Comparison of ENCODE assay signal across 26 cellular contexts in the genomic region with DNA sequence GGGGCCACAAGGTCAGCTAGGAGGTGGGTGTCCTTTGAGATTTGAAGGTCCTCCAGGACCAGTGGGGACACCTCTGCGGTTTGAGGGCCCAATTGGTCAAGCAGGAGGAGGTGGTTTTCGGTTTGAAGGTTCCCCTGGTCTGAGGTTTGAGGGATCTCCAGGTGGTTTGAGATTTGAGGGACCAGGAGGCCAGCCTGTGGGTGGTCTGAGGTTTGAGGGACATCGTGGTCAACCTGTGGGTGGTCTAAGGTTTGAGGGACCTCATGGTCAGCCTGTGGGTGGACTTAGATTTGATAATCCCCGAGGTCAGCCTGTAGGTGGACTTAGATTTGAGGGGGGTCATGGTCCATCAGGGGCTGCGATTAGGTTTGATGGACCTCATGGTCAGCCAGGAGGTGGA. TPM values are rescaled to one million over a fixed set of nuclear protein-coding genes. Genes with fewer than 3 reads are reported as not detected.
A peak's percentile ranks its signal among the peaks of the same experiment; 100 is the strongest.
DNase-seq lines count a peak whose midpoint lies in the region; ATAC-seq, FAIRE-seq and TF ChIP-seq lines count a peak whose summit lies in the region.
"Had no signal": no experiment of that assay in that cellular context is flagged by ENCODE, and none has a peak within 500 bp of the region (broad histone marks: within the 10 kb centered on the region; RNA-seq: fewer than 3 reads in every experiment).

No MANE protein-coding gene starts in this region.

- in situ Hi-C loops in GM12878 (cut with MboI): no loop called here

- SMC1A ChIA-PET in GM12878 (lab: Charles Lee; ENCODE audit: uncharacterized antibody, unreplicated experiment): interaction anchor here (1.4 kb wide), 1 partner anchor 9 kb away, joined by 6 read pairs; no protein-coding TSS in a partner anchor

- no peaks in the 10 kb centered on the region for H3K9me3 Mint-ChIP-seq in activated naive CD8-positive, alpha-beta T cell (ENCODE audit: low read depth)
- H3K9me3 Mint-ChIP-seq in activated naive CD8-positive, alpha-beta T cell treated with anti-CD3 and anti-CD28 coated beads, Interleukin-2, amount 50 U/mL, for 24 hours: no peaks in the 10 kb centered on the region
- H3K9me3 Mint-ChIP-seq in IgD-negative memory B cell: no peaks in the 10 kb centered on the region
- no peaks in the 10 kb centered on the region for H3K9me3 Mint-ChIP-seq in stimulated activated effector memory CD8-positive, alpha-beta T cell treated with anti-CD3 and anti-CD28 coated beads, Interleukin-12 subunit alpha, Interleukin-12 subunit beta, amount 100 ng/mL, for 72 hours
- H3K9me3 Mint-ChIP-seq: activated CD8-positive, alpha-beta T cell treated with anti-CD3 and anti-CD28 coated beads for 36 hours; activated T-cell treated with anti-CD3 and anti-CD28 coated beads, Interleukin-2, amount 50 U/mL, for 4 hours; memory B cell had no signal

- FAIRE-seq in GM12878 (lab: Jason Lieb, UNC): no peak

- no peak for TF ChIP-seq RAD21 in GM12878 (IDR thresholded peaks at IDR 0.05; ENCODE audit: insufficient read depth, low read depth, low read length)

- RAD21 ChIA-PET in GM12878 (lab: Charles Lee; ENCODE audit: unreplicated experiment): no interaction called here

- 99% methylated on average over 5 of the region's 5 CpGs for WGBS in GM12878 (ENCODE audit: insufficient coverage, insufficient replicate concordance, low lambda C conversion rate, missing lambda C conversion rate)

- H2AFZ ChIP-seq in GM12878 (ENCODE audit: control insufficient read depth, low read depth, low read length): no peak overlapping the region

- intact Hi-C loops in GM12878 (cut with micrococcal nuclease; ENCODE audit: unreplicated experiment): no loop called here
- intact Hi-C loops in tibial artery (cut with DNase I; ENCODE audit: low total_unique reads): no loop called here

- POLR2A ChIA-PET in GM12878 (lab: Charles Lee): interaction anchor here (1.1 kb wide), 1 partner anchor 115 kb away, joined by 3 read pairs; no protein-coding TSS in a partner anchor

- H3K9ac ChIP-seq in GM12878 (ENCODE audit: control insufficient read depth, insufficient read depth, low read length): no peak overlapping the region

- CTCF ChIA-PET in GM12878 (lab: Yijun Ruan, JAX): no interaction called here

- H3K4me3 Mint-ChIP-seq in activated naive CD8-positive, alpha-beta T cell: peak overlapping the region; percentile 27
- no peak overlapping the region for H3K4me3 Mint-ChIP-seq in activated naive CD8-positive, alpha-beta T cell treated with anti-CD3 and anti-CD28 coated beads, Interleukin-2, amount 50 U/mL, for 24 hours
- H3K4me3 Mint-ChIP-seq in IgD-negative memory B cell: peak overlapping the region in 1 of 4 donors; percentile 70
- peak overlapping the region; percentile 23 for H3K4me3 Mint-ChIP-seq in stimulated activated effector memory CD8-positive, alpha-beta T cell treated with anti-CD3 and anti-CD28 coated beads, Interleukin-12 subunit alpha, Interleukin-12 subunit beta, amount 100 ng/mL, for 72 hours
- H3K4me3 Mint-ChIP-seq: activated CD8-positive, alpha-beta T cell treated with anti-CD3 and anti-CD28 coated beads for 36 hours; memory B cell; nephron progenitor cell had no signal

- peaks cover 80% of the 10 kb centered on the region for H3K79me2 ChIP-seq in GM12878 (ENCODE audit: control insufficient read depth, insufficient read depth, low read length)

- peaks cover 87% of the 10 kb centered on the region for H3K4me1 Mint-ChIP-seq in activated naive CD8-positive, alpha-beta T cell (ENCODE audit: low read depth)
- peaks cover 80% of the 10 kb centered on the region for H3K4me1 Mint-ChIP-seq in activated naive CD8-positive, alpha-beta T cell treated with anti-CD3 and anti-CD28 coated beads, Interleukin-2, amount 50 U/mL, for 24 hours
- H3K4me1 Mint-ChIP-seq in IgD-negative memory B cell: peaks cover 48 to 53% (median 49%) of the 10 kb centered on the region in 3 donors
- H3K4me1 Mint-ChIP-seq in stimulated activated effector memory CD8-positive, alpha-beta T cell treated with anti-CD3 and anti-CD28 coated beads, Interleukin-12 subunit alpha, Interleukin-12 subunit beta, amount 100 ng/mL, for 72 hours: peaks cover 64% of the 10 kb centered on the region

- peak overlapping the region; percentile 52 for H3K4me2 ChIP-seq in GM12878 (ENCODE audit: control insufficient read depth, insufficient read depth)
- H3K4me2 ChIP-seq: smooth muscle cell had no signal

- no peak for ATAC-seq in activated naive CD8-positive, alpha-beta T cell treated with anti-CD3 and anti-CD28 coated beads, Interleukin-2, amount 50 U/mL, for 24 hours
- ATAC-seq in GM12878 (no peak), HG03378 (IDR thresholded peaks at IDR 0.05; ENCODE audit: unreplicated experiment) (no peak)
- ATAC-seq in stimulated activated effector memory CD8-positive, alpha-beta T cell treated with anti-CD3 and anti-CD28 coated beads, Interleukin-12 subunit alpha, Interleukin-12 subunit beta, amount 100 ng/mL, for 72 hours: no peak
- ATAC-seq: activated CD8-positive, alpha-beta T cell treated with anti-CD3 and anti-CD28 coated beads for 36 hours; activated T-cell treated with anti-CD3 and anti-CD28 coated beads, Interleukin-2, amount 50 U/mL, for 4 hours; Right ventricle myocardium inferior had no signal

- peaks cover 33% of the 10 kb centered on the region for H3K36me3 Mint-ChIP-seq in activated naive CD8-positive, alpha-beta T cell
- peaks cover 83% of the 10 kb centered on the region for H3K36me3 Mint-ChIP-seq in activated naive CD8-positive, alpha-beta T cell treated with anti-CD3 and anti-CD28 coated beads, Interleukin-2, amount 50 U/mL, for 24 hours (ENCODE audit: low read depth)
- peaks cover 13% of the 10 kb centered on the region for H3K36me3 Mint-ChIP-seq in IgD-negative memory B cell
- H3K36me3 Mint-ChIP-seq in stimulated activated effector memory CD8-positive, alpha-beta T cell treated with anti-CD3 and anti-CD28 coated beads, Interleukin-12 subunit alpha, Interleukin-12 subunit beta, amount 100 ng/mL, for 72 hours: peaks cover 100% of the 10 kb centered on the region

- DNase-seq in activated naive CD8-positive, alpha-beta T cell treated with anti-CD3 and anti-CD28 coated beads, Interleukin-2, amount 50 U/mL, for 24 hours: no peak
- no peak for DNase-seq in GM12878 (ENCODE audit: low read depth, low spot score)
- no peak for DNase-seq in stimulated activated effector memory CD8-positive, alpha-beta T cell treated with anti-CD3 and anti-CD28 coated beads, Interleukin-12 subunit alpha, Interleukin-12 subunit beta, amount 100 ng/mL, for 72 hours (ENCODE audit: low spot score in 2 of 2)
- no peak for DNase-seq in NCI-H526 (lab: John Stamatoyannopoulos, UW)
- no peak for DNase-seq in tibial artery
- DNase-seq: activated CD8-positive, alpha-beta T cell treated with anti-CD3 and anti-CD28 coated beads for 36 hours; activated T-cell treated with anti-CD3 and anti-CD28 coated beads, Interleukin-2, amount 50 U/mL, for 4 hours; Caco-2; EL; foreskin melanocyte; GOT3; Kasumi-1; kidney glomerular epithelial cell; NCI-H1105; NCI-H2081 treated with DMSO at 0.1 percent for 48 hours; nephron progenitor cell; stimulated activated CD4-positive, alpha-beta T cell treated with anti-CD3 and anti-CD28 coated beads, Interleukin-4, amount 100 ng/mL, for 4 hours had no signal

- no TSS peak for BruUV-seq in GM12878 (replicated peaks; lab: Mats Ljungman, UMichigan)

- H3K4me1 ChIP-seq in GM12878 (ENCODE audit: control insufficient read depth, insufficient read depth, low read length) (peaks cover 8% of the 10 kb centered on the region), tibial artery (peaks cover 0 to 61% (median 40%) of the 10 kb centered on the region in 4 donors)
- H3K4me1 ChIP-seq: Caco-2 had no signal

- H3K27ac Mint-ChIP-seq in activated naive CD8-positive, alpha-beta T cell: no peak overlapping the region
- no peak overlapping the region for H3K27ac Mint-ChIP-seq in activated naive CD8-positive, alpha-beta T cell treated with anti-CD3 and anti-CD28 coated beads, Interleukin-2, amount 50 U/mL, for 24 hours
- H3K27ac Mint-ChIP-seq in IgD-negative memory B cell: peak overlapping the region in 2 of 3 donors; percentile 39 to 75
- H3K27ac Mint-ChIP-seq in stimulated activated effector memory CD8-positive, alpha-beta T cell treated with anti-CD3 and anti-CD28 coated beads, Interleukin-12 subunit alpha, Interleukin-12 subunit beta, amount 100 ng/mL, for 72 hours: peak overlapping the region; percentile 77
- H3K27ac Mint-ChIP-seq: activated CD8-positive, alpha-beta T cell treated with anti-CD3 and anti-CD28 coated beads for 36 hours; memory B cell; nephron progenitor cell; progenitor cell of endocrine pancreas had no signal

- H3K27me3 ChIP-seq in GM12878 (replicated peaks in 1 of 2; ENCODE audit: control insufficient read depth in 2 of 2, insufficient read depth in 2 of 2, low read length in 1 of 2) (no peaks in the 10 kb centered on the region), tibial artery (no peaks in the 10 kb centered on the region)
- H3K27me3 ChIP-seq: suprapubic skin had no signal

- H3K36me3 ChIP-seq in GM12878 (ENCODE audit: control insufficient read depth in 2 of 2, insufficient read depth in 2 of 2, low read length in 1 of 2) (peaks cover 14 to 68% of the 10 kb centered on the region in 2 experiments), tibial artery (peaks cover 60 to 80% (median 75%) of the 10 kb centered on the region in 3 donors)

- no peak overlapping the region for H3K27ac ChIP-seq in GM12878 (ENCODE audit: control insufficient read depth, insufficient read depth)
- no peak overlapping the region for H3K27ac ChIP-seq in tibial artery
- H3K27ac ChIP-seq: epithelial cell of prostate, suprapubic skin had no signal

- no peak for TF ChIP-seq EP300 in GM12878 (IDR thresholded peaks at IDR 0.05; ENCODE audit: borderline replicate concordance in 1 of 2, control insufficient read depth in 1 of 2, low read depth in 2 of 2, low read length in 2 of 2)

- no peak; a peak in 1 of 6 replicates for TF ChIP-seq CTCF in GM12878 (IDR thresholded peaks at IDR 0.05 in 2 of 3, conservative IDR thresholded peaks at IDR 0.05 in 1 of 3; ENCODE audit: control insufficient read depth in 2 of 3, extremely low read depth in 1 of 3, insufficient read depth in 1 of 3, low read depth in 3 of 3, low read length in 3 of 3)
- TF ChIP-seq CTCF in tibial artery (IDR thresholded peaks at IDR 0.05): no peak

- H3K27me3 Mint-ChIP-seq in activated naive CD8-positive, alpha-beta T cell: no peaks in the 10 kb centered on the region
- H3K27me3 Mint-ChIP-seq in activated naive CD8-positive, alpha-beta T cell treated with anti-CD3 and anti-CD28 coated beads, Interleukin-2, amount 50 U/mL, for 24 hours: no peaks in the 10 kb centered on the region
- no peaks in the 10 kb centered on the region for H3K27me3 Mint-ChIP-seq in IgD-negative memory B cell
- H3K27me3 Mint-ChIP-seq: activated CD8-positive, alpha-beta T cell treated with anti-CD3 and anti-CD28 coated beads for 36 hours; memory B cell; progenitor cell of endocrine pancreas had no signal

- H3K9me3 ChIP-seq in GM12878 (replicated peaks; ENCODE audit: control insufficient read depth, insufficient read depth, low read length) (no peaks in the 10 kb centered on the region; the same call in 1 of the 3 replicates), tibial artery (no peaks in the 10 kb centered on the region)
- H3K9me3 ChIP-seq: Caco-2, suprapubic skin had no signal

- peaks cover 3% of the 10 kb centered on the region; the same call in 1 of the 2 replicates for H4K20me1 ChIP-seq in GM12878 (ENCODE audit: control insufficient read depth, insufficient read depth)

- no peak overlapping the region for H3K4me3 ChIP-seq in GM12878
- no peak overlapping the region for H3K4me3 ChIP-seq in tibial artery
- H3K4me3 ChIP-seq: smooth muscle cell, suprapubic skin had no signal

- TF ChIP-seq POLR2A in GM12878 (IDR thresholded peaks at IDR 0.05; ENCODE audit: low read depth, low read length): 0 out of 2 replicates have a peak, but pooled peaks have one; percentile 56

RNA-seq across cellular contexts. Expression of a gene that starts 11.8 kb away (rescaled TPM):
- polyA plus RNA-seq in IgD-negative memory B cell (47.4 TPM), GM12878 (2011; rRNA removed) (90.4 and 129 TPM in 2 replicates), GM12878 (2014; fragmentation: Illumina TruSeq; extraction: Trizol) (52.8 and 60.5 TPM in 2 replicates), GM12878 (2014; fragmentation: Nextera tagmentation; extraction: Ambion mirVana) (10 to 100 TPM in 1 of 2 experiments, 1 to 10 TPM in 1; 9.2 to 10.1 TPM), GM12878 (2014; rRNA removed) (58.3 and 60.7 TPM in 2 replicates), GM12878 (2016; fragmentation: Nextera tagmentation; extraction: Ambion mirVana) (10 to 100 TPM; 20.9 to 22.8 TPM)
- 240 TPM in 2 replicates for total RNA-seq in GM12878 (2013; cell fraction: nucleolus; rRNA removed)
- total RNA-seq in GM12878 (2014; rRNA removed) (43.2 and 51.2 TPM in 2 replicates), GM12878 (2014; rRNA removed; fragmentation: Illumina TruSeq; extraction: Trizol) (65.4 and 68.4 TPM in 2 replicates), GM12878 (2021) (56.2 and 59.2 TPM in 2 replicates)
- polyA plus RNA-seq in GM12878 (2011; ENCODE audit: low read depth): 22.5 TPM
- 48.7 and 66.2 TPM in 2 replicates for polyA plus RNA-seq in GM12878 (2011; cell fraction: cytosol; rRNA removed)
- 174 and 185 TPM in 2 replicates for polyA plus RNA-seq in GM12878 (2011; cell fraction: nucleus; rRNA removed)
- polyA plus RNA-seq in GM12878 (2012): 43.7 and 50.5 TPM in 2 replicates
- 69.5 and 93.1 TPM in 2 replicates for polyA minus RNA-seq in GM12878 (2011; rRNA and poly(A)+ RNA removed)
- polyA minus RNA-seq in GM12878 (2011; cell fraction: cytosol; rRNA and poly(A)+ RNA removed): 17.2 and 34.0 TPM in 2 replicates
- 150 and 205 TPM in 2 replicates for polyA minus RNA-seq in GM12878 (2011; cell fraction: nucleus; rRNA and poly(A)+ RNA removed)

RNA-seq across cellular contexts. Expression of a gene that starts 24.8 kb away (rescaled TPM):
- polyA plus RNA-seq in IgD-negative memory B cell (6.0 TPM), GM12878 (2011; rRNA removed) (2.2 and 2.5 TPM in 2 replicates), GM12878 (2014; fragmentation: Illumina TruSeq; extraction: Trizol) (1.7 and 2.2 TPM in 2 replicates), GM12878 (2014; fragmentation: Nextera tagmentation; extraction: Ambion mirVana) (1 to 10 TPM in 1 of 2 experiments, under 1 TPM in 1; 0.68 to 2.0 TPM), GM12878 (2014; rRNA removed) (1.5 and 1.8 TPM in 2 replicates), GM12878 (2016; fragmentation: Nextera tagmentation; extraction: Ambion mirVana) (1 to 10 TPM; 3.0 to 3.2 TPM)
- 3.8 and 4.2 TPM in 2 replicates for total RNA-seq in GM12878 (2013; cell fraction: nucleolus; rRNA removed)
- total RNA-seq in GM12878 (2014; rRNA removed) (1.7 and 1.9 TPM in 2 replicates), GM12878 (2014; rRNA removed; fragmentation: Illumina TruSeq; extraction: Trizol) (1.4 and 1.5 TPM in 2 replicates), GM12878 (2021) (1.4 and 2.9 TPM in 2 replicates)
- polyA plus RNA-seq in GM12878 (2011; ENCODE audit: low read depth): 1.3 TPM
- polyA plus RNA-seq in GM12878 (2011; cell fraction: cytosol; rRNA removed): 0.90 and 1.4 TPM in 2 replicates
- polyA plus RNA-seq in GM12878 (2011; cell fraction: nucleus; rRNA removed): 1.2 TPM in 2 replicates
- 1.7 TPM in 2 replicates for polyA plus RNA-seq in GM12878 (2012)
- polyA minus RNA-seq in GM12878 (2011; rRNA and poly(A)+ RNA removed): 1.5 and 3.3 TPM in 2 replicates
- 0.83 and 1.7 TPM in 2 replicates for polyA minus RNA-seq in GM12878 (2011; cell fraction: cytosol; rRNA and poly(A)+ RNA removed)
- 0.73 and 1.4 TPM in 2 replicates for polyA minus RNA-seq in GM12878 (2011; cell fraction: nucleus; rRNA and poly(A)+ RNA removed)

Comparison
In these comparisons a context has a peak if more than half of its experiments do, and no peak if none do; other contexts are left out.
1. H3K27ac Mint-ChIP-seq: peak in IgD-negative memory B cell (2 of 3) and stimulated activated effector memory CD8-positive, alpha-beta T cell treated with anti-CD3 and anti-CD28 coated beads, Interleukin-12 subunit alpha, Interleukin-12 subunit beta, amount 100 ng/mL, for 72 hours (single experiment); none in activated naive CD8-positive, alpha-beta T cell (single experiment) and activated naive CD8-positive, alpha-beta T cell treated with anti-CD3 and anti-CD28 coated beads, Interleukin-2, amount 50 U/mL, for 24 hours (single experiment).